1 cellular context compared by ENCODE assay signal in the genomic region with DNA sequence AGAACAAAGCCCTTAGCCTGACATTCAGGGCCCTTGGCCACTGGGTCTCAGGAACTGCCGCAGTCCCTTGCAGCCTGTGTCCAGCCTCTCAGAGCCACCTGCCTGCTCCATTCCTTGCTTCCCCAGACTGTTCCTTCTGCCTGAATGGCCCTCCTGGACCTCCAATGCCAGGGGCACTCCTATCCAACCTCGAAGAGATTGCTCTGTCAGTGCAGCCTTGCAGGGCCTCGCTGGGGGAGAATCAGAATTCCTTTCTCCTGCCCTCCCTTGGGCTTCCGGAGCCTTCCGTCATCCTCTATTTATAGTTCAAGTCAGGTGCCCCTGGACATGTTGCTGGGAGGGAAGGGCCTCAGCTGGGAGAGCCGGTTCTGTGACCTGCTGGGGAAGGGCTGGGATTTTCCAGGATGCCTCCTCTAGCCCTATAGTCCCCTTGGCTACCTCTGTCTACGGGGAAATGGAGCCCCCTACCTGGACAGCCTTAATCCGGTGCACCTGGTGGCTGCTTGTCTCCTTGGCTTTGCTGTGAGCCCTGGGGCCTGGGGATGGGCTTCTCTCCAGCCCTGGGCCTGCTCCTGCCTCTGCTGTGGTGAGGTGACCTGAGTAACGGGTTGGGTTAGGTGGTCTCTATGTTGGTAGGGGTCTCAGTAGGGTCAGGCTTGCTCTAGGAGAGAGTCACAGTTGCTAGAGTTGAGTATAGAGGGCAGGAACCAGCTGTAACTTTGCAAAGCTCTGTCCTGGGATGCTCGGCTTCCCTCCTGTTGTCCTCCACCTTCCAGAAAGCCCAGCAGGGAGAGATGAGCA.
TF ChIP-seq lines count a peak whose summit lies in the region.

No MANE protein-coding gene starts in this region.

TF ChIP-seq in IMR-90, 13 proteins besides CTCF, POLR2A, EP300 and RAD21:
- TF ChIP-seq BHLHE40 (IDR thresholded peaks at IDR 0.05; ENCODE audit: low read depth, low read length) (no peak), SMC3 (IDR thresholded peaks at IDR 0.05; ENCODE audit: low read depth, low read length) (no peak), CHD1 (IDR thresholded peaks at IDR 0.05; ENCODE audit: low read depth, low read length) (no peak), MXI1 (IDR thresholded peaks at IDR 0.05; ENCODE audit: borderline replicate concordance, low read depth, low read length) (no peak), MAFK (IDR thresholded peaks at IDR 0.05; ENCODE audit: low read depth, low read length) (no peak), NFE2L2 (IDR thresholded peaks at IDR 0.05; ENCODE audit: low read depth, low read length) (no peak), MAZ (IDR thresholded peaks at IDR 0.05; ENCODE audit: borderline replicate concordance, low read depth, low read length) (no peak), RCOR1 (IDR thresholded peaks at IDR 0.05; ENCODE audit: insufficient replicate concordance, low read length) (no peak), RFX5 (IDR thresholded peaks at IDR 0.05; ENCODE audit: low read depth, low read length) (no peak)
- TF ChIP-seq, protein P1, sequence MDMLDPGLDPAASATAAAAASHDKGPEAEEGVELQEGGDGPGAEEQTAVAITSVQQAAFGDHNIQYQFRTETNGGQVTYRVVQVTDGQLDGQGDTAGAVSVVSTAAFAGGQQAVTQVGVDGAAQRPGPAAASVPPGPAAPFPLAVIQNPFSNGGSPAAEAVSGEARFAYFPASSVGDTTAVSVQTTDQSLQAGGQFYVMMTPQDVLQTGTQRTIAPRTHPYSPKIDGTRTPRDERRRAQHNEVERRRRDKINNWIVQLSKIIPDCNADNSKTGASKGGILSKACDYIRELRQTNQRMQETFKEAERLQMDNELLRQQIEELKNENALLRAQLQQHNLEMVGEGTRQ (IDR thresholded peaks at IDR 0.05; ENCODE audit: low read depth, low read length): no peak
- TF ChIP-seq, protein P2, sequence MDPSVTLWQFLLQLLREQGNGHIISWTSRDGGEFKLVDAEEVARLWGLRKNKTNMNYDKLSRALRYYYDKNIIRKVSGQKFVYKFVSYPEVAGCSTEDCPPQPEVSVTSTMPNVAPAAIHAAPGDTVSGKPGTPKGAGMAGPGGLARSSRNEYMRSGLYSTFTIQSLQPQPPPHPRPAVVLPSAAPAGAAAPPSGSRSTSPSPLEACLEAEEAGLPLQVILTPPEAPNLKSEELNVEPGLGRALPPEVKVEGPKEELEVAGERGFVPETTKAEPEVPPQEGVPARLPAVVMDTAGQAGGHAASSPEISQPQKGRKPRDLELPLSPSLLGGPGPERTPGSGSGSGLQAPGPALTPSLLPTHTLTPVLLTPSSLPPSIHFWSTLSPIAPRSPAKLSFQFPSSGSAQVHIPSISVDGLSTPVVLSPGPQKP (IDR thresholded peaks at IDR 0.05; ENCODE audit: borderline replicate concordance, low read depth, low read length): no peak
